Comparison of ENCODE assay signal across 8 cellular contexts in genomic region chr9:82376677-82377232, GRCh38.
"Had no signal": no experiment of that assay in that cellular context is flagged by ENCODE, and none has a peak within 500 bp of the region (broad histone marks: within the 10 kb centered on the region; RNA-seq: fewer than 3 reads in every experiment).

No MANE protein-coding gene starts in this region.

- H3K4me1 ChIP-seq: HAP-1 had no signal

- H3K9ac ChIP-seq: GM23248 had no signal

- H3K9me3 ChIP-seq: HAP-1 had no signal

- ATAC-seq: HCT116 had no signal

- H3K27ac ChIP-seq: GM23248 had no signal

- FAIRE-seq: HTR-8/SVneo had no signal

- H2AFZ ChIP-seq: GM23248 had no signal

- DNase-seq: GM23248, GOT3, H7, HFFc6, KG1 had no signal

- H3K36me3 ChIP-seq: HAP-1 had no signal

- H3K4me3 ChIP-seq: GM23248, HAP-1 had no signal
